In the genomic region with DNA sequence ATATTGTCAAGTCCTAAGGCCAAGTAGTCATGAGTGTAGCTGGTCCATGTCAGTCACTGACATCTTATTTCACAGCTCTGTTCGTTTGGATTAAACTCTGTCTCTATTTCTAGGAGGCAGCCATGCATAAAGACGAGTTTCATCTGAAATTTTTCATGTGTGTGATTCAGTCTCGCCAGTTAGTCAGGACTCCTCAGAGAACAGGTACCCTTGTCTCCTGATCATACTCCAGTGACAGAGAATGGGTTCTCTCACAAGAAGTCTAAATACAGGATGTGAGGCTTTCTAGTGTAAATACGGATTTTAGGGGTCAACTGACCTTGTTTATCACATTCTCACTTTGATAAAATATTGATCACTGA, we compare ENCODE assay signal across 12 cellular contexts. TPM values are rescaled to one million over a fixed set of nuclear protein-coding genes. Genes with fewer than 3 reads are reported as not detected.
DNase-seq lines count a peak whose midpoint lies in the region; ATAC-seq and TF ChIP-seq lines count a peak whose summit lies in the region.
"Had no signal": no experiment of that assay in that cellular context is flagged by ENCODE, and none has a peak within 500 bp of the region (broad histone marks: within the 10 kb centered on the region; RNA-seq: fewer than 3 reads in every experiment).

No MANE protein-coding gene starts in this region.

- H3K4me1 ChIP-seq in PC-3 (ENCODE audit: insufficient read depth, low read length), result peaks cover 43% of the 10 kb centered on the region

- intact Hi-C loops in PC-3 (cut with micrococcal nuclease), result no loop called here

- no peaks in the 10 kb centered on the region for H4K20me1 ChIP-seq in PC-3 (ENCODE audit: low read length)

- no peak overlapping the region for H3K27ac ChIP-seq in PC-3 (ENCODE audit: low read length)

- POLR2A ChIA-PET in PC-3 (lab: Charles Lee; ENCODE audit: unreplicated experiment), result interaction anchor here (0.8 kb wide), 1 partner anchor 49 kb away, joined by 5 read pairs; no protein-coding TSS in a partner anchor

- H2AFZ ChIP-seq in PC-3 (ENCODE audit: low read length), result no peak overlapping the region

- no peaks in the 10 kb centered on the region for H3K36me3 ChIP-seq in PC-3 (ENCODE audit: low read depth, low read length)

- DNase-seq in activated T-cell treated with anti-CD3 and anti-CD28 coated beads, Interleukin-2, amount 50 U/mL, for 4 hours, result no peak
- DNase-seq in activated T-cell treated with anti-CD3 and anti-CD28 coated beads for 4 hours (no peak), PC-3 (no peak), endothelial cell (ENCODE audit: low spot score) (no peak), DMS114 treated with DMSO at 0.1 percent for 48 hours (lab: John Stamatoyannopoulos, UW; ENCODE audit: unreplicated experiment) (no peak), G401 (ENCODE audit: low spot score) (no peak), ureter (ENCODE audit: low spot score) (no peak)
- DNase-seq: GF-D8, H7, MV-4-11, NCI-H524 had no signal

- in situ Hi-C loops in G401 (cut with HindIII; ENCODE audit: low sequenced_read_pairs), result no loop called here

- peak overlapping the region; percentile 98; the same call in 1 of the 2 replicates for H3K4me2 ChIP-seq in PC-3 (ENCODE audit: low read length)

- H3K4me3 Mint-ChIP-seq in activated T-cell treated with anti-CD3 and anti-CD28 coated beads, Interleukin-2, amount 50 U/mL, for 4 hours, result peak overlapping the region; percentile 87
- no peak overlapping the region for H3K4me3 Mint-ChIP-seq in endothelial cell (ENCODE audit: unreplicated experiment)
- H3K4me3 Mint-ChIP-seq in stimulated activated memory B cell treated with anti-CD40 and anti-IgM and Interleukin-4, amounts not matched to agents 10 μg/mL and 1 μg/mL and 100 μg/mL, for 72 hours, result no peak overlapping the region

- H3K9me3 Mint-ChIP-seq in activated T-cell treated with anti-CD3 and anti-CD28 coated beads, Interleukin-2, amount 50 U/mL, for 4 hours, result no peaks in the 10 kb centered on the region
- no peaks in the 10 kb centered on the region for H3K9me3 Mint-ChIP-seq in endothelial cell (ENCODE audit: unreplicated experiment)
- H3K9me3 Mint-ChIP-seq in stimulated activated memory B cell treated with anti-CD40 and anti-IgM and Interleukin-4, amounts not matched to agents 10 μg/mL and 1 μg/mL and 100 μg/mL, for 72 hours, result no peaks in the 10 kb centered on the region

- H3K4me1 Mint-ChIP-seq in activated T-cell treated with anti-CD3 and anti-CD28 coated beads, Interleukin-2, amount 50 U/mL, for 4 hours (ENCODE audit: low read depth), result peaks cover 41% of the 10 kb centered on the region
- peaks cover 48% of the 10 kb centered on the region for H3K4me1 Mint-ChIP-seq in endothelial cell (ENCODE audit: unreplicated experiment)
- peaks cover 41% of the 10 kb centered on the region for H3K4me1 Mint-ChIP-seq in stimulated activated memory B cell treated with anti-CD40 and anti-IgM and Interleukin-4, amounts not matched to agents 10 μg/mL and 1 μg/mL and 100 μg/mL, for 72 hours

- no peaks in the 10 kb centered on the region for H3F3A ChIP-seq in PC-3 (ENCODE audit: low read length, unreplicated experiment)

- no peaks in the 10 kb centered on the region for H3K27me3 Mint-ChIP-seq in activated T-cell treated with anti-CD3 and anti-CD28 coated beads, Interleukin-2, amount 50 U/mL, for 4 hours (ENCODE audit: low read depth)
- H3K27me3 Mint-ChIP-seq in endothelial cell (ENCODE audit: unreplicated experiment), result peaks cover 16% of the 10 kb centered on the region
- H3K27me3 Mint-ChIP-seq in stimulated activated memory B cell treated with anti-CD40 and anti-IgM and Interleukin-4, amounts not matched to agents 10 μg/mL and 1 μg/mL and 100 μg/mL, for 72 hours, result no peaks in the 10 kb centered on the region

- CTCF ChIA-PET in PC-3 (lab: Charles Lee), result no interaction called here

- H3K27me3 ChIP-seq in PC-3 (ENCODE audit: low read length), result no peaks in the 10 kb centered on the region

- H3K36me3 Mint-ChIP-seq in activated T-cell treated with anti-CD3 and anti-CD28 coated beads, Interleukin-2, amount 50 U/mL, for 4 hours (ENCODE audit: insufficient read depth), result no peaks in the 10 kb centered on the region
- peaks cover 12% of the 10 kb centered on the region for H3K36me3 Mint-ChIP-seq in endothelial cell (ENCODE audit: low read depth, unreplicated experiment)
- H3K36me3 Mint-ChIP-seq in stimulated activated memory B cell treated with anti-CD40 and anti-IgM and Interleukin-4, amounts not matched to agents 10 μg/mL and 1 μg/mL and 100 μg/mL, for 72 hours, result peaks cover 6% of the 10 kb centered on the region

- no peaks in the 10 kb centered on the region for H3K9me3 ChIP-seq in PC-3 (ENCODE audit: low read length)

- no peak overlapping the region for H3K9ac ChIP-seq in PC-3 (ENCODE audit: low read length)

- H3K79me2 ChIP-seq in PC-3 (ENCODE audit: low read length), result peaks cover 34% of the 10 kb centered on the region

- no peak overlapping the region for H3K4me3 ChIP-seq in PC-3 (ENCODE audit: low read length)

- ATAC-seq in activated T-cell treated with anti-CD3 and anti-CD28 coated beads, Interleukin-2, amount 50 U/mL, for 4 hours, result no peak
- no peak for ATAC-seq in PC-3
- ATAC-seq in stimulated activated memory B cell treated with anti-CD40 and anti-IgM and Interleukin-4, amounts not matched to agents 10 μg/mL and 1 μg/mL and 100 μg/mL, for 72 hours, result no peak

- peak overlapping the region; percentile 99 for H3K27ac Mint-ChIP-seq in endothelial cell (ENCODE audit: unreplicated experiment)
- H3K27ac Mint-ChIP-seq in stimulated activated memory B cell treated with anti-CD40 and anti-IgM and Interleukin-4, amounts not matched to agents 10 μg/mL and 1 μg/mL and 100 μg/mL, for 72 hours, result peak overlapping the region; percentile 96

- H3K9me2 ChIP-seq in PC-3 (replicated peaks; ENCODE audit: low read length), result no peaks in the 10 kb centered on the region

- no TSS peak for BruUV-seq in PC-3 (replicated peaks; lab: Mats Ljungman, UMichigan)

- TF ChIP-seq CTCF in PC-3 (conservative IDR thresholded peaks at IDR 0.05; ENCODE audit: low read depth, low read length) (no peak), endothelial cell (IDR thresholded peaks at IDR 0.05; ENCODE audit: unreplicated experiment) (no peak)

RNA-seq across cellular contexts. Expression of a gene that starts 1.4 kb away (rescaled TPM):
- total RNA-seq in activated T-cell treated with anti-CD3 and anti-CD28 coated beads, Interleukin-2, amount 50 U/mL, for 4 hours, result 10 to 100 TPM; 44.3 to 54.0 (median 46.5) TPM
- 16.9 and 20.9 TPM in 2 replicates for total RNA-seq in PC-3 (2014; rRNA removed)
- total RNA-seq in endothelial cell (ENCODE audit: unreplicated experiment), result 31.2 TPM
- total RNA-seq in G401 (2014; rRNA removed; shearing (Covaris generic)), result 20.7 and 27.3 TPM in 2 replicates
- 32.3 TPM for total RNA-seq in ureter

RNA-seq across cellular contexts. Expression of a gene that starts 11.9 kb away (rescaled TPM):
- total RNA-seq in activated T-cell treated with anti-CD3 and anti-CD28 coated beads, Interleukin-2, amount 50 U/mL, for 4 hours, result 10 to 100 TPM; 66.0 to 79.0 (median 70.7) TPM
- total RNA-seq in PC-3 (2014; rRNA removed), result 62.2 and 80.8 TPM in 2 replicates
- 97.3 TPM for total RNA-seq in endothelial cell (ENCODE audit: unreplicated experiment)
- 71.9 and 90.2 TPM in 2 replicates for total RNA-seq in G401 (2014; rRNA removed; shearing (Covaris generic))
- 55.1 TPM for total RNA-seq in ureter

RNA-seq across cellular contexts. Expression of a gene that starts 50.1 kb away (rescaled TPM):
- total RNA-seq in activated T-cell treated with anti-CD3 and anti-CD28 coated beads, Interleukin-2, amount 50 U/mL, for 4 hours, result 10 to 100 TPM; 28.2 to 34.4 (median 32.8) TPM
- total RNA-seq in PC-3 (2014; rRNA removed), result 18.0 and 34.4 TPM in 2 replicates
- 25.6 TPM for total RNA-seq in endothelial cell (ENCODE audit: unreplicated experiment)
- total RNA-seq in G401 (2014; rRNA removed; shearing (Covaris generic)), result 10.4 and 11.0 TPM in 2 replicates
- 51.1 TPM for total RNA-seq in ureter
